In genomic region chr1:210231846-210232523, GRCh38 we compare ENCODE assay signal across 8 cellular contexts. TPM values are rescaled to one million over a fixed set of nuclear protein-coding genes. Genes with fewer than 3 reads are reported as not detected.
DNase-seq lines count a peak whose midpoint lies in the region; ATAC-seq and TF ChIP-seq lines count a peak whose summit lies in the region.

No MANE protein-coding gene starts in this region.

- TF ChIP-seq CTCF in mammary epithelial cell (conservative IDR thresholded peaks at IDR 0.05 in 1 of 2, IDR thresholded peaks at IDR 0.05 in 1 of 2; ENCODE audit: extremely low read depth in 1 of 2, insufficient read depth in 1 of 2, low read depth in 1 of 2, low read length in 2 of 2) (no peak), uterus (IDR thresholded peaks at IDR 0.05) (no peak)

- CTCF ChIA-PET in activated naive CD4-positive, alpha-beta T cell treated with anti-CD3 and anti-CD28 coated beads, Interleukin-2, amount 10 ng/mL, durations not matched to agents 7 days and 5 days (lab: Charles Lee), result no interaction called here
- CTCF ChIA-PET in mammary epithelial cell (lab: Charles Lee; ENCODE audit: low non-redundant PET), result no interaction called here

- no peak for TF ChIP-seq POLR2A in uterus (IDR thresholded peaks at IDR 0.05)

- no peak for DNase-seq in activated naive CD4-positive, alpha-beta T cell treated with anti-CD3 and anti-CD28 coated beads, Interleukin-2, amount 10 ng/mL, durations not matched to agents 7 days and 5 days
- DNase-seq in mammary epithelial cell (peak; percentile 72), memory B cell (ENCODE audit: low spot score in 2 of 2) (no peak), uterus (peak; percentile 46 to 59), ecto neural progenitor cell (ENCODE audit: low spot score) (no peak)

- peaks cover 10% of the 10 kb centered on the region for H3K4me1 Mint-ChIP-seq in activated naive CD4-positive, alpha-beta T cell treated with anti-CD3 and anti-CD28 coated beads, Interleukin-2, amount 50 U/mL, for 24 hours
- H3K4me1 Mint-ChIP-seq in activated naive CD4-positive, alpha-beta T cell treated with anti-CD3 and anti-CD28 coated beads, Interleukin-2, amount 10 ng/mL, durations not matched to agents 7 days and 5 days, result peaks cover 12% of the 10 kb centered on the region
- peaks cover 6% of the 10 kb centered on the region for H3K4me1 Mint-ChIP-seq in memory B cell

- H3K4me3 Mint-ChIP-seq in activated naive CD4-positive, alpha-beta T cell treated with anti-CD3 and anti-CD28 coated beads, Interleukin-2, amount 50 U/mL, for 24 hours, result peak overlapping the region; percentile 75
- no peak overlapping the region for H3K4me3 Mint-ChIP-seq in activated naive CD4-positive, alpha-beta T cell treated with anti-CD3 and anti-CD28 coated beads, Interleukin-2, amount 10 ng/mL, durations not matched to agents 7 days and 5 days
- peak overlapping the region; percentile 69 for H3K4me3 Mint-ChIP-seq in memory B cell

- H3K27me3 Mint-ChIP-seq in activated naive CD4-positive, alpha-beta T cell treated with anti-CD3 and anti-CD28 coated beads, Interleukin-2, amount 50 U/mL, for 24 hours, result peaks cover 38% of the 10 kb centered on the region
- peaks cover 59% of the 10 kb centered on the region for H3K27me3 Mint-ChIP-seq in activated naive CD4-positive, alpha-beta T cell treated with anti-CD3 and anti-CD28 coated beads, Interleukin-2, amount 10 ng/mL, durations not matched to agents 7 days and 5 days
- H3K27me3 Mint-ChIP-seq in memory B cell, result peaks cover 9% of the 10 kb centered on the region

- H4K20me1 ChIP-seq in mammary epithelial cell (ENCODE audit: insufficient read depth, low read length), result no peaks in the 10 kb centered on the region

- H3K79me2 ChIP-seq in mammary epithelial cell (ENCODE audit: insufficient read depth, low read length), result no peaks in the 10 kb centered on the region

- H3K36me3 ChIP-seq in mammary epithelial cell (ENCODE audit: insufficient read depth, low read length) (no peaks in the 10 kb centered on the region), uterus (no peaks in the 10 kb centered on the region)

- no peak overlapping the region for H3K9ac ChIP-seq in mammary epithelial cell (ENCODE audit: insufficient read depth, low read length)

- BruUV-seq in mammary epithelial cell (replicated peaks; lab: Mats Ljungman, UMichigan), result no TSS peak

- H3K27ac ChIP-seq in mammary epithelial cell (ENCODE audit: insufficient read depth, low read depth, low read length) (no peak overlapping the region), uterus (peak overlapping the region; percentile 95 to 99)

- H3K9me3 Mint-ChIP-seq in activated naive CD4-positive, alpha-beta T cell treated with anti-CD3 and anti-CD28 coated beads, Interleukin-2, amount 50 U/mL, for 24 hours, result no peaks in the 10 kb centered on the region
- H3K9me3 Mint-ChIP-seq in activated naive CD4-positive, alpha-beta T cell treated with anti-CD3 and anti-CD28 coated beads, Interleukin-2, amount 10 ng/mL, durations not matched to agents 7 days and 5 days, result no peaks in the 10 kb centered on the region
- no peaks in the 10 kb centered on the region for H3K9me3 Mint-ChIP-seq in memory B cell

- no peak for ATAC-seq in memory B cell (ENCODE audit: low read depth)
- no peak for ATAC-seq in GM18498 (IDR thresholded peaks at IDR 0.05; ENCODE audit: unreplicated experiment)
- no peak for ATAC-seq in HG02763 (IDR thresholded peaks at IDR 0.05; ENCODE audit: unreplicated experiment)

- WGBS in mammary epithelial cell (ENCODE audit: low coverage, missing lambda C conversion rate), result 6% methylated on average over 5 of the region's 22 CpGs

- intact Hi-C loops in mammary epithelial cell (cut with micrococcal nuclease), result loop anchor here (2.0 to 5.0 kb wide), 2 partner anchors 79 to 90 kb away; no protein-coding TSS in a partner anchor
- intact Hi-C loops in uterus (cut with DNase I; ENCODE audit: low total_unique reads), result no loop called here

- in situ Hi-C loops in mammary epithelial cell (cut with MboI; ENCODE audit: low sequenced_read_pairs in 2 of 2), result no loop called here

- no peak overlapping the region for H3K27ac Mint-ChIP-seq in activated naive CD4-positive, alpha-beta T cell treated with anti-CD3 and anti-CD28 coated beads, Interleukin-2, amount 50 U/mL, for 24 hours
- H3K27ac Mint-ChIP-seq in activated naive CD4-positive, alpha-beta T cell treated with anti-CD3 and anti-CD28 coated beads, Interleukin-2, amount 10 ng/mL, durations not matched to agents 7 days and 5 days, result no peak overlapping the region
- H3K27ac Mint-ChIP-seq in memory B cell, result no peak overlapping the region

- no peaks in the 10 kb centered on the region for H3K9me3 ChIP-seq in mammary epithelial cell (replicated peaks; ENCODE audit: insufficient read depth, low read length)
- no peaks in the 10 kb centered on the region for H3K9me3 ChIP-seq in uterus

- H3K27me3 ChIP-seq in mammary epithelial cell (ENCODE audit: insufficient read depth, low read length) (no peaks in the 10 kb centered on the region), uterus (no peaks in the 10 kb centered on the region)

- dilution Hi-C loops in mammary epithelial cell (cut with HindIII; ENCODE audit: low sequenced_read_pairs), result loop anchor here (5.0 to 25.0 kb wide), 2 partner anchors 100 to 395 kb away; partner anchors contain the start of gene UTP25

- H3K4me2 ChIP-seq in mammary epithelial cell (ENCODE audit: insufficient read depth, low read depth, low read length), result peak overlapping the region; percentile 82

- peak overlapping the region; percentile 34 to 78 (median 48) for H3K4me3 ChIP-seq in mammary epithelial cell (replicated peaks in 1 of 3; ENCODE audit: insufficient read depth in 1 of 3, low read depth in 2 of 3, low read length in 3 of 3)
- peak overlapping the region; percentile 59 to 85 for H3K4me3 ChIP-seq in uterus

- peak overlapping the region; percentile 43 for H2AFZ ChIP-seq in mammary epithelial cell (ENCODE audit: low read depth, low read length)

- H3K36me3 Mint-ChIP-seq in activated naive CD4-positive, alpha-beta T cell treated with anti-CD3 and anti-CD28 coated beads, Interleukin-2, amount 50 U/mL, for 24 hours, result no peaks in the 10 kb centered on the region
- H3K36me3 Mint-ChIP-seq in activated naive CD4-positive, alpha-beta T cell treated with anti-CD3 and anti-CD28 coated beads, Interleukin-2, amount 10 ng/mL, durations not matched to agents 7 days and 5 days, result no peaks in the 10 kb centered on the region
- no peaks in the 10 kb centered on the region for H3K36me3 Mint-ChIP-seq in memory B cell

- H3K4me1 ChIP-seq in mammary epithelial cell (ENCODE audit: insufficient read depth, low read length) (peaks cover 9% of the 10 kb centered on the region), uterus (peaks cover 0 to 7% of the 10 kb centered on the region in 2 donors)

RNA-seq across cellular contexts. Expression of gene SERTAD4, which starts 0.6 kb away (rescaled TPM):
- total RNA-seq in mammary epithelial cell (1 to 10 TPM in 1 of 2 donors, under 1 TPM in 1; 0.67 to 4.8 TPM), uterus (1 to 10 TPM; 6.4 to 8.8 (median 8.1) TPM)
- 4.1 TPM for polyA plus RNA-seq in mammary epithelial cell
- polyA minus RNA-seq in mammary epithelial cell, result 4.2 TPM

Comparison
In these comparisons a context has a peak if more than half of its experiments do, and no peak if none do; other contexts are left out.
1. DNase-seq: peak in mammary epithelial cell (single experiment) and uterus (2 of 2); none in activated naive CD4-positive, alpha-beta T cell treated with anti-CD3 and anti-CD28 coated beads, Interleukin-2, amount 10 ng/mL, durations not matched to agents 7 days and 5 days (single experiment), memory B cell (0 of 2) and ecto neural progenitor cell (single experiment).